Comparison of ENCODE assay signal across 28 cellular contexts in genomic region chr3:157905885-157906284, GRCh38.
"Had no signal": no experiment of that assay in that cellular context is flagged by ENCODE, and none has a peak within 500 bp of the region (broad histone marks: within the 10 kb centered on the region; RNA-seq: fewer than 3 reads in every experiment).

No MANE protein-coding gene starts in this region.

- H3K4me3 ChIP-seq: colonic mucosa, coronary artery, dorsolateral prefrontal cortex, esophagus muscularis mucosa, esophagus squamous epithelium, gastrocnemius medialis, gastroesophageal sphincter, heart left ventricle, heart right ventricle, hepatocyte had no signal

- FAIRE-seq: colon, endometrium, endothelial cell of umbilical vein, frontal cortex had no signal

- H3K36me3 ChIP-seq: colonic mucosa, esophagus muscularis mucosa, esophagus squamous epithelium, gastrocnemius medialis, gastroesophageal sphincter, heart left ventricle, heart right ventricle had no signal

- H3K4me1 ChIP-seq: colonic mucosa, esophagus muscularis mucosa, esophagus squamous epithelium, foreskin keratinocyte, gastrocnemius medialis, gastroesophageal sphincter, heart left ventricle, heart right ventricle had no signal

- H3K9me3 ChIP-seq: colonic mucosa, esophagus squamous epithelium, gastrocnemius medialis had no signal

- H3K27ac ChIP-seq: colonic mucosa, coronary artery, dorsolateral prefrontal cortex, epithelial cell of prostate, esophagus muscularis mucosa, esophagus squamous epithelium, foreskin keratinocyte, gastrocnemius medialis, gastroesophageal sphincter, heart left ventricle, heart right ventricle, hepatocyte had no signal

- H2AFZ ChIP-seq: hepatocyte had no signal

- H3K79me2 ChIP-seq: hepatocyte had no signal

- ATAC-seq: effector memory CD8-positive, alpha-beta T cell; esophagus mucosa; gastroesophageal sphincter; heart left ventricle; heart right ventricle had no signal

- H3K27me3 ChIP-seq: colonic mucosa, esophagus muscularis mucosa, esophagus squamous epithelium, foreskin keratinocyte, gastrocnemius medialis, gastroesophageal sphincter, heart left ventricle, heart right ventricle, hepatocyte had no signal

- DNase-seq: colonic mucosa; cortex of kidney; dorsolateral prefrontal cortex; effector CD4-positive, alpha-beta T cell; effector CD8-positive, alpha-beta T cell; effector memory CD4-positive, alpha-beta T cell; effector memory CD8-positive, alpha-beta T cell; endodermal cell; erythroblast; esophagus squamous epithelium; foreskin melanocyte; gastrocnemius medialis; glutamatergic neuron; head of caudate nucleus; heart left ventricle; heart right ventricle had no signal

- H3K27ac Mint-ChIP-seq: dendritic cell treated with granulocyte-macrophage colony-stimulating factor and Interleukin-4, amounts not matched to agents 40 ng/mL and 50 ng/mL, for 4 days; effector memory CD8-positive, alpha-beta T cell; endodermal cell had no signal

- H3K4me2 ChIP-seq: hepatocyte had no signal

- H3K27me3 Mint-ChIP-seq: dendritic cell treated with granulocyte-macrophage colony-stimulating factor and Interleukin-4, amounts not matched to agents 40 ng/mL and 50 ng/mL, for 4 days; effector memory CD8-positive, alpha-beta T cell had no signal

- H3K4me3 Mint-ChIP-seq: dendritic cell treated with granulocyte-macrophage colony-stimulating factor and Interleukin-4, amounts not matched to agents 40 ng/mL and 50 ng/mL, for 4 days; effector memory CD8-positive, alpha-beta T cell; endodermal cell had no signal
